Comparison of ENCODE assay signal across 38 cellular contexts in genomic region chr21:34651642-34652041, GRCh38. TPM values are rescaled to one million over a fixed set of nuclear protein-coding genes. Genes with fewer than 3 reads are reported as not detected.
"Had no signal": no experiment of that assay in that cellular context is flagged by ENCODE, and none has a peak within 500 bp of the region (broad histone marks: within the 10 kb centered on the region; RNA-seq: fewer than 3 reads in every experiment).

No MANE protein-coding gene starts in this region.

- H3K4me3 ChIP-seq: MG63 had no signal

- H3K36me3 ChIP-seq: MG63 had no signal

- DNase-seq: MG63, MM.1S, MV-4-11, NCI-H1048, NCI-H1092, NCI-H1092 treated with DMSO at 0.1 percent for 48 hours, NCI-H1105, NCI-H1105 treated with DMSO at 0.1 percent for 48 hours, NCI-H1417 treated with DMSO at 0.1 percent for 48 hours, NCI-H1436, NCI-H1436 treated with DMSO at 0.1 percent for 48 hours, NCI-H146, NCI-H1694, NCI-H1694 treated with DMSO at 0.1 percent for 48 hours, NCI-H187, NCI-H187 treated with DMSO at 0.1 percent for 48 hours, NCI-H1930, NCI-H2029, NCI-H2029 treated with DMSO at 0.1 percent for 48 hours, NCI-H2081, NCI-H2081 treated with DMSO at 0.1 percent for 48 hours, NCI-H2107, NCI-H2171, NCI-H2171 treated with DMSO at 0.1 percent for 48 hours, NCI-H2227 treated with DMSO at 0.1 percent for 48 hours, NCI-H226, NCI-H345, NCI-H446, NCI-H446 treated with DMSO at 0.1 percent for 48 hours, NCI-H510A, NCI-H510A treated with DMSO at 0.1 percent for 48 hours, NCI-H524, NCI-H524 treated with DMSO at 0.1 percent for 48 hours, NCI-H526, NCI-H526 treated with DMSO at 0.1 percent for 48 hours had no signal

RNA-seq across cellular contexts. Expression of gene CLIC6, which starts 17.2 kb away (rescaled TPM):
- total RNA-seq: LHCN-M2, MCF 10A, NCI-H460 had no signal
